Comparison of ENCODE assay signal across 31 cellular contexts in genomic region chrX:68232206-68232605, GRCh38.
"Had no signal": no experiment of that assay in that cellular context is flagged by ENCODE, and none has a peak within 500 bp of the region (broad histone marks: within the 10 kb centered on the region; RNA-seq: fewer than 3 reads in every experiment).

No MANE protein-coding gene starts in this region.

- H3K36me3 ChIP-seq: ascending aorta, breast epithelium, MG63, SJCRH30, WERI-Rb-1 had no signal

- H3K27ac ChIP-seq: ascending aorta, body of pancreas, breast epithelium, PC-9, SJCRH30, SK-N-MC, WERI-Rb-1 had no signal

- H3K27ac Mint-ChIP-seq: activated CD8-positive, alpha-beta T cell treated with anti-CD3 and anti-CD28 coated beads, Interleukin-2, amount 10 ng/mL, durations not matched to agents 7 days and 5 days; activated naive CD8-positive, alpha-beta T cell treated with anti-CD3 and anti-CD28 coated beads, Interleukin-2, amount 10 ng/mL, durations not matched to agents 7 days and 5 days; activated T-cell treated with anti-CD3 and anti-CD28 coated beads, Interleukin-2, amount 50 U/mL, for 24 hours; activated T-helper 1 cell treated with anti-CD3 and anti-CD28 coated beads, Interleukin-12 subunit alpha, Interleukin-12 subunit beta, Interleukin-2, Interleukin-4 antibody, amounts not matched to agents 30 ng/mL and 10 ng/mL and 1 ng/mL, durations not matched to agents 14 hours and 24 hours and 36 hours had no signal

- H3K4me1 ChIP-seq: ascending aorta, body of pancreas, breast epithelium had no signal

- H3K4me1 Mint-ChIP-seq: activated naive CD8-positive, alpha-beta T cell treated with anti-CD3 and anti-CD28 coated beads, Interleukin-2, amount 10 ng/mL, durations not matched to agents 7 days and 5 days had no signal

- H3K4me2 ChIP-seq: PC-9 had no signal

- H3K9me3 ChIP-seq: ascending aorta, body of pancreas, breast epithelium, MG63, SJCRH30 had no signal

- H3K36me3 Mint-ChIP-seq: activated naive CD8-positive, alpha-beta T cell treated with anti-CD3 and anti-CD28 coated beads, Interleukin-2, amount 10 ng/mL, durations not matched to agents 7 days and 5 days had no signal

- H3K9me3 Mint-ChIP-seq: activated naive CD8-positive, alpha-beta T cell treated with anti-CD3 and anti-CD28 coated beads, Interleukin-2, amount 10 ng/mL, durations not matched to agents 7 days and 5 days; activated T-cell treated with anti-CD3 and anti-CD28 coated beads, Interleukin-2, amount 50 U/mL, for 24 hours; activated T-helper 1 cell treated with anti-CD3 and anti-CD28 coated beads, Interleukin-12 subunit alpha, Interleukin-12 subunit beta, Interleukin-2, Interleukin-4 antibody, amounts not matched to agents 30 ng/mL and 10 ng/mL and 1 ng/mL, durations not matched to agents 14 hours and 24 hours and 36 hours had no signal

- H3K27me3 ChIP-seq: ascending aorta, body of pancreas, breast epithelium, MG63, SJCRH30 had no signal

- H2AFZ ChIP-seq: PC-9 had no signal

- DNase-seq: activated CD4-positive, alpha-beta T cell treated with anti-CD3 and anti-CD28 coated beads for 1 hour; activated CD4-positive, alpha-beta T cell treated with anti-CD3 and anti-CD28 coated beads for 48 hours; activated CD4-positive, alpha-beta T cell treated with anti-CD3 and anti-CD28 coated beads, Interleukin-2, amount 50 U/mL, for 4 hours; activated CD4-positive, CD25-positive, alpha-beta regulatory T cell; activated CD8-positive, alpha-beta T cell treated with anti-CD3 and anti-CD28 coated beads, Interleukin-2, amount 10 ng/mL, durations not matched to agents 7 days and 5 days; activated effector memory CD4-positive, alpha-beta T cell treated with Interleukin-2 at 50 U/mL for 16 hours; activated naive CD4-positive, alpha-beta T cell treated with anti-CD3 and anti-CD28 coated beads, Interleukin-2, amount 50 U/mL, for 16 hours; activated naive CD8-positive, alpha-beta T cell treated with anti-CD3 and anti-CD28 coated beads, Interleukin-2, amount 10 ng/mL, durations not matched to agents 7 days and 5 days; activated T-cell treated with anti-CD3 and anti-CD28 coated beads, Interleukin-2, amount 50 U/mL, for 24 hours; body of pancreas; central memory CD4-positive, alpha-beta T cell; MG63; NCI-H1048; NCI-H1105 treated with DMSO at 0.1 percent for 48 hours; NCI-H1436; NCI-H1694; NCI-H1930; NCI-H2081 treated with DMSO at 0.1 percent for 48 hours; NCI-H345; NCI-H524 treated with DMSO at 0.1 percent for 48 hours; PC-9; Right ventricle myocardium superior; SJCRH30; T1000; WERI-Rb-1 had no signal

- FAIRE-seq: K562, RCC 7860 had no signal

- H3K4me3 Mint-ChIP-seq: activated CD8-positive, alpha-beta T cell treated with anti-CD3 and anti-CD28 coated beads, Interleukin-2, amount 10 ng/mL, durations not matched to agents 7 days and 5 days; activated naive CD8-positive, alpha-beta T cell treated with anti-CD3 and anti-CD28 coated beads, Interleukin-2, amount 10 ng/mL, durations not matched to agents 7 days and 5 days; activated T-cell treated with anti-CD3 and anti-CD28 coated beads, Interleukin-2, amount 50 U/mL, for 24 hours; activated T-helper 1 cell treated with anti-CD3 and anti-CD28 coated beads, Interleukin-12 subunit alpha, Interleukin-12 subunit beta, Interleukin-2, Interleukin-4 antibody, amounts not matched to agents 30 ng/mL and 10 ng/mL and 1 ng/mL, durations not matched to agents 14 hours and 24 hours and 36 hours had no signal

- ATAC-seq: activated CD8-positive, alpha-beta T cell treated with anti-CD3 and anti-CD28 coated beads, Interleukin-2, amount 10 ng/mL, durations not matched to agents 7 days and 5 days; body of pancreas; K562 had no signal

- H3K27me3 Mint-ChIP-seq: activated naive CD8-positive, alpha-beta T cell treated with anti-CD3 and anti-CD28 coated beads, Interleukin-2, amount 10 ng/mL, durations not matched to agents 7 days and 5 days had no signal

- H3K4me3 ChIP-seq: ascending aorta, body of pancreas, breast epithelium, K562, MG63, PC-9, SJCRH30, SK-N-MC had no signal
